8 cellular contexts compared by ENCODE assay signal in the genomic region with DNA sequence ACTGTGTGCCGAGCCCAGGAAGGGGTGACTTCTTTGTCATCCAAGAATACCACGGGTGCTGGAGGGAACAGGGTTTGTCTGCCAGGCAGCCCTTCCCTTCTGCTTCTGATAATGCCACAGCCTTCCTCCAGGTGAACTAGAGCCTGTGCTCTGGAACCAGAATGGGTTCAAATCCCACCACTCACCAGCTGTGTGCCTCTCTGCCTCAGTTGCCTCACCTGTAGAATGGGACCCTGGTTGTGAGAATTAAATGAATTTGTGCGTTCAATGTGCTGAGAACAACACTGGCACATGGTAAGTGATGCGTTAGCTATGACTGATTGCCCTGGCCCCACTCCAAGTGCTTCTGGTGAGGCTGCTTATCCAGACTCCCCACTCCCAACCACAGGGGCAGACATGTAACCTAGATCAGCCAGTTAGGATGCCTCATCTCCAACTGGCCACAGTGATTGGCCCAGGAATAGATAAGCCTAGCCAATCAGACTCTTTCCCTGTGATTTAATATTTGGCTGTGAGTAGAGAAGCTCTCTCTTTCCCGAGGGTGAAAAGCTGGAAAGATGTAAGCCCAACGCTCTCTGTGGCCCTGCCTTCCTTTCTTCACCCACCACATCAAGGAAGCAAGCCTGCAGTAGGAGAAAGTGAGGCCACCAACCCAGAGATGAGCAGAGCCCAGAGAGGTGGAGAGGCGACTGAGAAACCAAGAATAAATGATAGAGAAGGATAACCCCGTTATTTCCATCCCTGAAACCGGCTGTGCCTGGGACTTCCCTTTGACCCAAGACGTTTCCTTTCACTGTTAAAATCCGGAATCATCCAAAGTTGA. TPM values are rescaled to one million over a fixed set of nuclear protein-coding genes. Genes with fewer than 3 reads are reported as not detected.
DNase-seq lines count a peak whose midpoint lies in the region; ATAC-seq and TF ChIP-seq lines count a peak whose summit lies in the region.

No MANE protein-coding gene starts in this region.

- H3K9me3 Mint-ChIP-seq in stimulated activated effector memory CD8-positive, alpha-beta T cell treated with anti-CD3 and anti-CD28 coated beads, Interleukin-12 subunit alpha, Interleukin-12 subunit beta, amount 100 ng/mL, for 72 hours: no peaks in the 10 kb centered on the region
- H3K9me3 Mint-ChIP-seq in endodermal cell: no peaks in the 10 kb centered on the region

- intact Hi-C loops in Right ventricle myocardium superior (cut with DNase I): loop anchor here (2.0 kb wide), 1 partner anchor 60 kb away; no protein-coding TSS in a partner anchor
- intact Hi-C loops in left ventricle myocardium inferior (cut with micrococcal nuclease): loop anchor here (2.0 kb wide), 1 partner anchor 58 kb away; no protein-coding TSS in a partner anchor

- no peak overlapping the region for H3K9ac ChIP-seq in endodermal cell (ENCODE audit: extremely low read depth, low read length, poor library complexity, severe bottlenecking)

- ATAC-seq in Right ventricle myocardium superior (ENCODE audit: poor library complexity) (no peak), GM21717 (IDR thresholded peaks at IDR 0.05; ENCODE audit: unreplicated experiment) (no peak), HG02852 (IDR thresholded peaks at IDR 0.05; ENCODE audit: unreplicated experiment) (no peak)
- ATAC-seq in stimulated activated effector memory CD8-positive, alpha-beta T cell treated with anti-CD3 and anti-CD28 coated beads, Interleukin-12 subunit alpha, Interleukin-12 subunit beta, amount 100 ng/mL, for 72 hours: peak; percentile 41

- H3K27me3 Mint-ChIP-seq in endodermal cell (ENCODE audit: insufficient read depth): peaks cover 9% of the 10 kb centered on the region

- H3K4me1 ChIP-seq in left ventricle myocardium inferior (peaks cover 9% of the 10 kb centered on the region), endodermal cell (ENCODE audit: control insufficient read depth, insufficient read depth, low read length) (no peaks in the 10 kb centered on the region)

- H3K4me3 ChIP-seq in left ventricle myocardium inferior (no peak overlapping the region), choroid plexus epithelial cell (ENCODE audit: low read depth, low read length) (no peak overlapping the region), endodermal cell (ENCODE audit: low read length) (no peak overlapping the region)

- TF ChIP-seq CTCF in left ventricle myocardium inferior (IDR thresholded peaks at IDR 0.05; ENCODE audit: borderline replicate concordance) (no peak), choroid plexus epithelial cell (conservative IDR thresholded peaks at IDR 0.05; ENCODE audit: low read depth, low read length) (no peak), endodermal cell (conservative IDR thresholded peaks at IDR 0.05) (no peak)

- DNase-seq in Right ventricle myocardium superior: peak; percentile 46
- DNase-seq in left ventricle myocardium inferior: no peak
- peak; percentile 99 for DNase-seq in NCI-H226
- DNase-seq in choroid plexus epithelial cell (ENCODE audit: low read depth): peak; percentile 92
- DNase-seq in stimulated activated effector memory CD8-positive, alpha-beta T cell treated with anti-CD3 and anti-CD28 coated beads, Interleukin-12 subunit alpha, Interleukin-12 subunit beta, amount 100 ng/mL, for 72 hours (ENCODE audit: low spot score in 2 of 2): no peak
- DNase-seq in endodermal cell: no peak

- H3K27ac ChIP-seq in left ventricle myocardium inferior (replicated peaks) (no peak overlapping the region), endodermal cell (ENCODE audit: low read depth, low read length) (no peak overlapping the region)

- H3K36me3 ChIP-seq in left ventricle myocardium inferior (no peaks in the 10 kb centered on the region), endodermal cell (ENCODE audit: control insufficient read depth, insufficient read depth, low read length) (no peaks in the 10 kb centered on the region)

- H3K27ac Mint-ChIP-seq in stimulated activated effector memory CD8-positive, alpha-beta T cell treated with anti-CD3 and anti-CD28 coated beads, Interleukin-12 subunit alpha, Interleukin-12 subunit beta, amount 100 ng/mL, for 72 hours: no peak overlapping the region
- H3K27ac Mint-ChIP-seq in endodermal cell: no peak overlapping the region

- WGBS in endodermal cell (ENCODE audit: insufficient coverage in 1 of 2, insufficient read length in 1 of 2), 2 experiments: 89 to 94% methylated on average over 7 to 11 of the region's 11 CpGs

- H3K9me3 ChIP-seq in left ventricle myocardium inferior (replicated peaks): no peaks in the 10 kb centered on the region
- H3K9me3 ChIP-seq in endodermal cell (ENCODE audit: control insufficient read depth, low read length): no peaks in the 10 kb centered on the region

- H3K4me1 Mint-ChIP-seq in stimulated activated effector memory CD8-positive, alpha-beta T cell treated with anti-CD3 and anti-CD28 coated beads, Interleukin-12 subunit alpha, Interleukin-12 subunit beta, amount 100 ng/mL, for 72 hours: peaks cover 6% of the 10 kb centered on the region
- peaks cover 2% of the 10 kb centered on the region for H3K4me1 Mint-ChIP-seq in endodermal cell

- peaks cover 7% of the 10 kb centered on the region for H3K36me3 Mint-ChIP-seq in stimulated activated effector memory CD8-positive, alpha-beta T cell treated with anti-CD3 and anti-CD28 coated beads, Interleukin-12 subunit alpha, Interleukin-12 subunit beta, amount 100 ng/mL, for 72 hours
- no peaks in the 10 kb centered on the region for H3K36me3 Mint-ChIP-seq in endodermal cell (ENCODE audit: low read depth)

- peaks cover 12% of the 10 kb centered on the region for H3K27me3 ChIP-seq in left ventricle myocardium inferior (ENCODE audit: low read depth)
- peaks cover 4% of the 10 kb centered on the region for H3K27me3 ChIP-seq in endodermal cell (ENCODE audit: control insufficient read depth, insufficient read depth, low read length, poor library complexity, severe bottlenecking)

- H3K4me3 Mint-ChIP-seq in stimulated activated effector memory CD8-positive, alpha-beta T cell treated with anti-CD3 and anti-CD28 coated beads, Interleukin-12 subunit alpha, Interleukin-12 subunit beta, amount 100 ng/mL, for 72 hours: no peak overlapping the region
- H3K4me3 Mint-ChIP-seq in endodermal cell: no peak overlapping the region

RNA-seq across cellular contexts. Expression of gene LAPTM5, which starts 20.8 kb away (rescaled TPM):
- total RNA-seq in Right ventricle myocardium superior: 19.5 TPM
- 18.8 TPM for total RNA-seq in left ventricle myocardium inferior
- not detected for total RNA-seq in endodermal cell
- 0.93 TPM for polyA plus RNA-seq in endodermal cell (2013, experiment 1 of 2)
- 0.58 TPM for polyA plus RNA-seq in endodermal cell (2013, experiment 2 of 2)

RNA-seq across cellular contexts. Expression of gene MATN1, which starts 55.0 kb away (rescaled TPM):
- total RNA-seq in Right ventricle myocardium superior (not detected), left ventricle myocardium inferior (not detected), endodermal cell (not detected)
- polyA plus RNA-seq in endodermal cell (2013, experiment 1 of 2): 0.32 TPM
- not detected for polyA plus RNA-seq in endodermal cell (2013, experiment 2 of 2)

Comparison
In these comparisons a context has a peak if more than half of its experiments do, and no peak if none do; other contexts are left out.
1. DNase-seq: peak in Right ventricle myocardium superior (single experiment), NCI-H226 (single experiment) and choroid plexus epithelial cell (single experiment); none in left ventricle myocardium inferior (single experiment), stimulated activated effector memory CD8-positive, alpha-beta T cell treated with anti-CD3 and anti-CD28 coated beads, Interleukin-12 subunit alpha, Interleukin-12 subunit beta, amount 100 ng/mL, for 72 hours (0 of 2) and endodermal cell (single experiment).
2. RNA of gene LAPTM5, which starts 20.8 kb away (total RNA-seq): 19.5 TPM in Right ventricle myocardium superior (single experiment) and 18.8 TPM in left ventricle myocardium inferior (single experiment); not detected in endodermal cell; every median in the first group is over 10 times any median in the second.